12 cellular contexts compared by ENCODE assay signal in genomic region chr13:51806571-51806970, GRCh38. TPM values are rescaled to one million over a fixed set of nuclear protein-coding genes. Genes with fewer than 3 reads are reported as not detected.
A peak's percentile ranks its signal among the peaks of the same experiment; 100 is the strongest.
DNase-seq lines count a peak whose midpoint lies in the region; ATAC-seq, FAIRE-seq and TF ChIP-seq lines count a peak whose summit lies in the region.
"Had no signal": no experiment of that assay in that cellular context is flagged by ENCODE, and none has a peak within 500 bp of the region (broad histone marks: within the 10 kb centered on the region; RNA-seq: fewer than 3 reads in every experiment).

No MANE protein-coding gene starts in this region.

- TF ChIP-seq EP300 in HepG2 (IDR thresholded peaks at IDR 0.05; ENCODE audit: low read depth in 2 of 2, low read length in 2 of 2) (no peak), HepG2 (CRISPR knock-in tag; IDR thresholded peaks at IDR 0.05; ENCODE audit: borderline replicate concordance) (no peak)

- H3K4me1 Mint-ChIP-seq in type B pancreatic cell (ENCODE audit: unreplicated experiment), result peaks cover 27% of the 10 kb centered on the region

- in situ Hi-C loops in HepG2 (cut with HindIII; ENCODE audit: extremely low pct_ligation_motif_present, low pct_unique_long_range_greater_than_20kb), result no loop called here

- no peaks in the 10 kb centered on the region for H4K20me1 ChIP-seq in HepG2 (ENCODE audit: insufficient read depth, low read length)

- H3K4me3 ChIP-seq in HepG2 (replicated peaks in 1 of 3; ENCODE audit: insufficient read depth in 1 of 3, low read depth in 2 of 3, low read length in 3 of 3) (no peak overlapping the region), right lobe of liver (no peak overlapping the region), epithelial cell of esophagus (ENCODE audit: low read length) (no peak overlapping the region)

- no TSS peak for BruUV-seq in HepG2 (replicated peaks; lab: Mats Ljungman, UMichigan)

- peaks cover 34% of the 10 kb centered on the region for H3K4me1 ChIP-seq in HepG2 (ENCODE audit: insufficient read depth, low read length)
- peaks cover 0 to 22% (median 8%) of the 10 kb centered on the region in 4 donors for H3K4me1 ChIP-seq in right lobe of liver

- ATAC-seq in HepG2 (no peak), right lobe of liver (no peak), HG02938 (IDR thresholded peaks at IDR 0.05; ENCODE audit: unreplicated experiment) (no peak), GM21786 (IDR thresholded peaks at IDR 0.05; ENCODE audit: unreplicated experiment) (no peak)
- ATAC-seq: activated naive CD4-positive, alpha-beta T cell treated with anti-CD3 and anti-CD28 coated beads, Interleukin-2, amount 50 U/mL, for 72 hours had no signal

- H3K27ac Mint-ChIP-seq in type B pancreatic cell, result peak overlapping the region; percentile 13
- H3K27ac Mint-ChIP-seq: activated naive CD4-positive, alpha-beta T cell treated with anti-CD3 and anti-CD28 coated beads, Interleukin-2, amount 50 U/mL, for 72 hours had no signal

- no peak overlapping the region for H3K9ac ChIP-seq in HepG2 (ENCODE audit: insufficient read depth, low read depth, low read length)

- H3K9me3 ChIP-seq in HepG2 (ENCODE audit: low read length), result no peaks in the 10 kb centered on the region
- H3K9me3 ChIP-seq in right lobe of liver, result no peaks in the 10 kb centered on the region

- H3K27ac ChIP-seq in HepG2 (ENCODE audit: extremely low read length, insufficient read depth, low read length) (no peak overlapping the region), right lobe of liver (no peak overlapping the region)

- no peaks in the 10 kb centered on the region for H3K79me2 ChIP-seq in HepG2 (ENCODE audit: insufficient read depth, low read length)

- CTCF ChIA-PET in HepG2 (lab: Yijun Ruan, JAX; ENCODE audit: low intra/inter-chr PET ratio, low total read pairs), result no interaction called here

- peak overlapping the region; percentile 3 for H3K4me3 Mint-ChIP-seq in type B pancreatic cell

- no peaks in the 10 kb centered on the region for H3K36me3 ChIP-seq in HepG2 (replicated peaks in 1 of 2; ENCODE audit: control insufficient read depth in 1 of 2, insufficient read depth in 2 of 2, low read length in 2 of 2)
- no peaks in the 10 kb centered on the region for H3K36me3 ChIP-seq in right lobe of liver

- no peak for FAIRE-seq in HepG2 (lab: Jason Lieb, UNC)

- no peak overlapping the region for H3K4me2 ChIP-seq in HepG2 (ENCODE audit: low read depth, low read length)

- TF ChIP-seq CTCF in HepG2 (CRISPR knock-in tag; IDR thresholded peaks at IDR 0.05) (no peak), right lobe of liver (IDR thresholded peaks at IDR 0.05) (no peak), epithelial cell of esophagus (IDR thresholded peaks at IDR 0.05; ENCODE audit: insufficient read depth, low read depth, low read length, missing control alignments) (no peak), type B pancreatic cell (conservative IDR thresholded peaks at IDR 0.05) (no peak)

- TF ChIP-seq POLR2A in HepG2 (IDR thresholded peaks at IDR 0.05; ENCODE audit: insufficient read depth in 1 of 2, low read depth in 2 of 2, low read length in 2 of 2) (no peak), right lobe of liver (IDR thresholded peaks at IDR 0.05) (no peak)

- no peak for TF ChIP-seq RAD21 in HepG2 (CRISPR knock-in tag; IDR thresholded peaks at IDR 0.05)

- H2AFZ ChIP-seq in HepG2 (ENCODE audit: low read length), result no peak overlapping the region

- no peak for DNase-seq in HepG2 (ENCODE audit: low spot score)
- DNase-seq in right lobe of liver, result no peak
- peak; percentile 31 for DNase-seq in NCI-H226
- DNase-seq in epithelial cell of esophagus (ENCODE audit: low read depth), result peak; percentile 52
- no peak for DNase-seq in type B pancreatic cell (ENCODE audit: extremely low spot score, unreplicated experiment)
- DNase-seq in superior temporal gyrus (ENCODE audit: extremely low spot score), result no peak
- DNase-seq: MM.1S, naive B cell had no signal

- no peaks in the 10 kb centered on the region for H3K27me3 ChIP-seq in HepG2 (ENCODE audit: control insufficient read depth in 1 of 2, insufficient read depth in 2 of 2, low read length in 2 of 2)
- no peaks in the 10 kb centered on the region for H3K27me3 ChIP-seq in right lobe of liver

- H3K27me3 Mint-ChIP-seq in type B pancreatic cell, result no peaks in the 10 kb centered on the region
- H3K27me3 Mint-ChIP-seq: naive B cell had no signal

- POLR2A ChIA-PET in HepG2 (lab: Yijun Ruan, JAX), result no interaction called here

- intact Hi-C loops in HepG2 (cut with micrococcal nuclease; ENCODE audit: unreplicated experiment) (loop anchor here (1.0 kb wide), 1 partner anchor 26 kb away; no protein-coding TSS in a partner anchor), right lobe of liver (cut with DNase I) (no loop called here)

- WGBS in HepG2 (ENCODE audit: low lambda C conversion rate), result 72% methylated on average over 2 of the region's 2 CpGs
- WGBS in right lobe of liver (ENCODE audit: insufficient coverage, low coverage, low lambda C conversion rate, missing lambda C conversion rate), result 53% methylated on average over 2 of the region's 2 CpGs

- H3K36me3 Mint-ChIP-seq in type B pancreatic cell, result no peaks in the 10 kb centered on the region
- H3K36me3 Mint-ChIP-seq: naive B cell had no signal

- H3K9me3 Mint-ChIP-seq in type B pancreatic cell, result no peaks in the 10 kb centered on the region

RNA-seq across cellular contexts. Expression of gene DHRS12, which starts 2.6 kb away (rescaled TPM):
- 4.8 and 7.2 TPM in 2 replicates for total RNA-seq in HepG2 (2016; rRNA removed; fragmentation: Illumina TruSeq; extraction: Trizol)
- 8.8 and 10.5 TPM in 2 replicates for total RNA-seq in HepG2 (2016; cell fraction: cytosol; rRNA removed; fragmentation: Illumina TruSeq; extraction: Trizol; ENCODE audit: low read depth)
- 5.6 and 5.7 TPM in 2 replicates for total RNA-seq in HepG2 (2016; cell fraction: insoluble cytoplasmic fraction; rRNA removed; fragmentation: Illumina TruSeq; extraction: Trizol)
- total RNA-seq in HepG2 (2016; cell fraction: membrane; rRNA removed; fragmentation: Illumina TruSeq; extraction: Trizol), result 9.1 and 14.0 TPM in 2 replicates
- 6.7 TPM in 2 replicates for total RNA-seq in HepG2 (2016; cell fraction: nucleus; rRNA removed; fragmentation: Illumina TruSeq; extraction: Trizol)
- polyA plus RNA-seq in HepG2 (2011; rRNA removed), result 8.4 and 12.7 TPM in 2 replicates
- polyA plus RNA-seq in HepG2 (2011; cell fraction: cytosol; rRNA removed), result 7.3 and 8.0 TPM in 2 replicates
- polyA plus RNA-seq in HepG2 (2011; cell fraction: nucleus; rRNA removed), result 19.6 and 21.8 TPM in 2 replicates
- polyA plus RNA-seq in HepG2 (2012), result 10.8 and 12.0 TPM in 2 replicates
- polyA plus RNA-seq in HepG2 (2016; cell fraction: cytosol; fragmentation: Illumina TruSeq; extraction: Trizol; ENCODE audit: low read depth), result 15.2 and 25.5 TPM in 2 replicates
- polyA plus RNA-seq in HepG2 (2016; cell fraction: insoluble cytoplasmic fraction; fragmentation: Illumina TruSeq; extraction: Trizol; ENCODE audit: low read depth), result 8.8 and 9.3 TPM in 2 replicates
- polyA plus RNA-seq in HepG2 (2016; cell fraction: membrane; fragmentation: Illumina TruSeq; extraction: Trizol; ENCODE audit: low read depth), result 15.3 and 19.6 TPM in 2 replicates
- polyA plus RNA-seq in HepG2 (2016; cell fraction: nucleus; fragmentation: Illumina TruSeq; extraction: Trizol; ENCODE audit: insufficient read depth, low read depth), result 14.9 and 17.8 TPM in 2 replicates
- 0.89 and 5.4 TPM in 2 replicates for polyA minus RNA-seq in HepG2 (2011; rRNA and poly(A)+ RNA removed; ENCODE audit: low replicate concordance)
- 2.5 and 5.0 TPM in 2 replicates for polyA minus RNA-seq in HepG2 (2011; cell fraction: cytosol; rRNA and poly(A)+ RNA removed)
- polyA minus RNA-seq in HepG2 (2011; cell fraction: nucleus; rRNA and poly(A)+ RNA removed), result 12.2 and 18.3 TPM in 2 replicates
- 10 to 100 TPM; 10.2 to 17.6 (median 12.4) TPM for total RNA-seq in right lobe of liver
- 10.1 and 11.3 TPM in 2 replicates for total RNA-seq in type B pancreatic cell (ENCODE audit: low replicate concordance)

RNA-seq across cellular contexts. Expression of gene TMEM272, which starts 38.4 kb away (rescaled TPM):
- total RNA-seq in HepG2 (2016; rRNA removed; fragmentation: Illumina TruSeq; extraction: Trizol), result 0.18 and 0.62 TPM in 2 replicates
- total RNA-seq in HepG2 (2016; cell fraction: cytosol; rRNA removed; fragmentation: Illumina TruSeq; extraction: Trizol; ENCODE audit: low read depth), result not detected in 2 replicates
- total RNA-seq in HepG2 (2016; cell fraction: insoluble cytoplasmic fraction; rRNA removed; fragmentation: Illumina TruSeq; extraction: Trizol), result 0.07 and 0.58 TPM in 2 replicates
- 0.03 and 0.37 TPM in 2 replicates for total RNA-seq in HepG2 (2016; cell fraction: membrane; rRNA removed; fragmentation: Illumina TruSeq; extraction: Trizol)
- 2.0 and 2.1 TPM in 2 replicates for total RNA-seq in HepG2 (2016; cell fraction: nucleus; rRNA removed; fragmentation: Illumina TruSeq; extraction: Trizol)
- polyA plus RNA-seq in HepG2 (2011; rRNA removed), result 0.37 and 0.52 TPM in 2 replicates
- 0.07 and 0.09 TPM in 2 replicates for polyA plus RNA-seq in HepG2 (2011; cell fraction: cytosol; rRNA removed)
- polyA plus RNA-seq in HepG2 (2011; cell fraction: nucleus; rRNA removed), result 1.9 and 2.3 TPM in 2 replicates
- polyA plus RNA-seq in HepG2 (2012), result 0.20 and 0.34 TPM in 2 replicates
- polyA plus RNA-seq in HepG2 (2016; cell fraction: cytosol; fragmentation: Illumina TruSeq; extraction: Trizol; ENCODE audit: low read depth), result 0.03 TPM in 1 of 2 replicates, not detected in the other
- polyA plus RNA-seq in HepG2 (2016; cell fraction: insoluble cytoplasmic fraction; fragmentation: Illumina TruSeq; extraction: Trizol; ENCODE audit: low read depth), result 0.17 and 0.24 TPM in 2 replicates
- polyA plus RNA-seq in HepG2 (2016; cell fraction: membrane; fragmentation: Illumina TruSeq; extraction: Trizol; ENCODE audit: low read depth), result 0.03 TPM in 1 of 2 replicates, not detected in the other
- 2.5 and 3.1 TPM in 2 replicates for polyA plus RNA-seq in HepG2 (2016; cell fraction: nucleus; fragmentation: Illumina TruSeq; extraction: Trizol; ENCODE audit: insufficient read depth, low read depth)
- polyA minus RNA-seq in HepG2 (2011; rRNA and poly(A)+ RNA removed; ENCODE audit: low replicate concordance), result 1.3 TPM in 1 of 2 replicates, not detected in the other
- not detected in 2 replicates for polyA minus RNA-seq in HepG2 (2011; cell fraction: cytosol; rRNA and poly(A)+ RNA removed)
- polyA minus RNA-seq in HepG2 (2011; cell fraction: nucleus; rRNA and poly(A)+ RNA removed), result 2.7 and 3.2 TPM in 2 replicates
- under 1 TPM in 5 of 6 experiments, not detected in 1; 0.06 to 0.53 (median 0.33) TPM for total RNA-seq in right lobe of liver
- 0.07 and 0.63 TPM in 2 replicates for total RNA-seq in type B pancreatic cell (ENCODE audit: low replicate concordance)
- total RNA-seq: T-helper 2 cell treated with Interferon-gamma antibody and Interleukin-4, amounts not matched to agents 100 ng/mL and 5 ng/mL, for 36 hours had no signal

RNA-seq across cellular contexts. Expression of gene CCDC70, which starts 55.2 kb away (rescaled TPM):
- total RNA-seq in HepG2 (2016; rRNA removed; fragmentation: Illumina TruSeq; extraction: Trizol) (0.13 TPM in 1 of 2 replicates, not detected in the other), right lobe of liver (not detected), type B pancreatic cell (ENCODE audit: low replicate concordance) (not detected in 2 replicates)
- total RNA-seq in HepG2 (2016; cell fraction: cytosol; rRNA removed; fragmentation: Illumina TruSeq; extraction: Trizol; ENCODE audit: low read depth), result not detected in 2 replicates
- not detected in 2 replicates for total RNA-seq in HepG2 (2016; cell fraction: insoluble cytoplasmic fraction; rRNA removed; fragmentation: Illumina TruSeq; extraction: Trizol)
- not detected in 2 replicates for total RNA-seq in HepG2 (2016; cell fraction: membrane; rRNA removed; fragmentation: Illumina TruSeq; extraction: Trizol)
- total RNA-seq in HepG2 (2016; cell fraction: nucleus; rRNA removed; fragmentation: Illumina TruSeq; extraction: Trizol), result not detected in 2 replicates
- polyA plus RNA-seq in HepG2 (2011; rRNA removed), result not detected in 2 replicates
- polyA plus RNA-seq in HepG2 (2011; cell fraction: cytosol; rRNA removed), result 0.05 and 0.07 TPM in 2 replicates
- not detected in 2 replicates for polyA plus RNA-seq in HepG2 (2011; cell fraction: nucleus; rRNA removed)
- polyA plus RNA-seq in HepG2 (2012), result not detected in 2 replicates
- polyA plus RNA-seq in HepG2 (2016; cell fraction: cytosol; fragmentation: Illumina TruSeq; extraction: Trizol; ENCODE audit: low read depth), result not detected in 2 replicates
- not detected in 2 replicates for polyA plus RNA-seq in HepG2 (2016; cell fraction: insoluble cytoplasmic fraction; fragmentation: Illumina TruSeq; extraction: Trizol; ENCODE audit: low read depth)
- not detected in 2 replicates for polyA plus RNA-seq in HepG2 (2016; cell fraction: membrane; fragmentation: Illumina TruSeq; extraction: Trizol; ENCODE audit: low read depth)
- not detected in 2 replicates for polyA plus RNA-seq in HepG2 (2016; cell fraction: nucleus; fragmentation: Illumina TruSeq; extraction: Trizol; ENCODE audit: insufficient read depth, low read depth)
- polyA minus RNA-seq in HepG2 (2011; rRNA and poly(A)+ RNA removed; ENCODE audit: low replicate concordance), result 0.64 TPM in 1 of 2 replicates, not detected in the other
- polyA minus RNA-seq in HepG2 (2011; cell fraction: cytosol; rRNA and poly(A)+ RNA removed), result not detected in 2 replicates
- not detected in 2 replicates for polyA minus RNA-seq in HepG2 (2011; cell fraction: nucleus; rRNA and poly(A)+ RNA removed)
- total RNA-seq: activated naive CD4-positive, alpha-beta T cell treated with anti-CD3 and anti-CD28 coated beads, Interleukin-2, amount 50 U/mL, for 72 hours; T-helper 2 cell treated with Interferon-gamma antibody and Interleukin-4, amounts not matched to agents 100 ng/mL and 5 ng/mL, for 36 hours had no signal

Comparison
In these comparisons a context has a peak if more than half of its experiments do, and no peak if none do; other contexts are left out.
1. DNase-seq: peak in NCI-H226 (single experiment) and epithelial cell of esophagus (single experiment); none in HepG2 (single experiment), right lobe of liver (0 of 3), type B pancreatic cell (single experiment) and superior temporal gyrus (single experiment).